Comparison of ENCODE assay signal across 8 cellular contexts in the genomic region with DNA sequence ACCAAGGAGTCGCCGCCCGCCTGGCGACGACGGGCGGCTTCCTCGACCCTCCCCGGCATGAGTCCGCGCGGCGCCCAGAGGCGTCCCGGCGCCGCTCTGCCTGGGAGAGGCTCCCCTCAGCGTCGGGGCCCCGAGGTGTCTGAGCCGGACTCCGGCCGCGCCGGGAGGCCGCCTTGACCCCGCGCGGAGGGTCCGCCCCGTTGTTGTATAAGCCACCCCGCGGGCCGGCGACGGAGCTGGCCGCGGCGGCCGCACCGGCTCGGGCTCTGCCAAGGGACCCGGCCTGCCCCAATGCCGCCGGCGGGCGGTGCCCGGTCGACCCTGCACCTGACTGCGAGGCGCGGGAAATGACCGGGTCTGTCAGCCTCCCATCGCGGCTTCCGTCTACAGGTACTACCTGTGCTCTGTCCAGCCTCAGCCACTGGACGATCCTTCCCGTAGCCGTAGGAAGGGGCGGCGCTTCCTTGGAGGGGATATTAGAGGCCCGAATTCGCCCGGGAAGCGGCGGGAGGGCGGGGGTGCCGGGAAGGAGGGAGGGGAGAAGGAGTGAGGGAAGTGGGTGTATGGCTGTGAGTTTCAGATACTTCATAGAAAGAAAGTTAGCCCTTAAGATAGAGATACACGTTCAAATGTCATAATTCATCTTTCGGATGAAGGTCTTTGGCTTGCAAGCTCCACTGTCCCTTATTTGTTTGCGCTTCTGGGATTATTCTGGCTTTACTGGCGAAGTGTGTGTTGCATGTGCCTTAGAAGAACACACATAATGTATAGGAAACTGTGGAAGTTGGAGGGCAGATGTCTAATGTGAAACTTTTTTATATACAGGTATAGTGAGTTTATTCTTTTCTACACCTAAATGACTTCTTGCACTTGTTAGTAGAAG. TPM values are rescaled to one million over a fixed set of nuclear protein-coding genes. Genes with fewer than 3 reads are reported as not detected.
DNase-seq lines count a peak whose midpoint lies in the region; ATAC-seq and TF ChIP-seq lines count a peak whose summit lies in the region.

No MANE protein-coding gene starts in this region.

- H3K9me2 ChIP-seq in MM.1S (replicated peaks; ENCODE audit: insufficient read depth, low read length), result no peaks in the 10 kb centered on the region

- peaks cover 30% of the 10 kb centered on the region for H3K4me1 Mint-ChIP-seq in activated B cell treated with CpG ODN at 0.5 μM for 24 hours

- H3K9ac ChIP-seq in MM.1S (ENCODE audit: low read length), result peak overlapping the region; percentile 80

- peaks cover 2% of the 10 kb centered on the region; the same call in 1 of the 2 replicates for H3K27me3 ChIP-seq in H7 (ENCODE audit: control insufficient read depth, insufficient read depth, low read length)
- no peaks in the 10 kb centered on the region for H3K27me3 ChIP-seq in MM.1S (replicated peaks; ENCODE audit: insufficient read depth, low read length)

- peak overlapping the region; percentile 85 for H3K4me3 ChIP-seq in H7 (ENCODE audit: insufficient read depth, low read depth, low read length)
- H3K4me3 ChIP-seq in MM.1S (ENCODE audit: low read length), result peak overlapping the region; percentile 69
- peak overlapping the region; percentile 80 for H3K4me3 ChIP-seq in choroid plexus epithelial cell (ENCODE audit: low read depth, low read length)

- H3K79me2 ChIP-seq in MM.1S (ENCODE audit: low read length), result peaks cover 47% of the 10 kb centered on the region

- CTCF ChIA-PET in activated B cell treated with CpG ODN at 0.5 μM for 24 hours (lab: Charles Lee), result interaction anchor here (0.5 kb wide), 1 partner anchor 165 kb away, joined by 4 read pairs; no protein-coding TSS in a partner anchor

- H3K4me3 Mint-ChIP-seq in activated B cell treated with CpG ODN at 0.5 μM for 24 hours, result peak overlapping the region; percentile 88

- H3K9me3 ChIP-seq in MM.1S (replicated peaks; ENCODE audit: insufficient read depth, low read length), result no peaks in the 10 kb centered on the region

- POLR2A ChIA-PET in activated B cell treated with CpG ODN at 0.5 μM for 24 hours (lab: Charles Lee), result interaction anchor here (0.8 to 1.5 kb wide), 3 partner anchors 69 to 305 kb away, joined by 3 to 11 read pairs (median 5); a partner anchor contains a TSS

- no peaks in the 10 kb centered on the region for H3K27me3 Mint-ChIP-seq in activated B cell treated with CpG ODN at 0.5 μM for 24 hours

- intact Hi-C loops in activated B cell treated with CpG ODN at 0.5 μM for 24 hours (cut with micrococcal nuclease), result loop anchor here (2.0 to 10.0 kb wide), 9 partner anchors 147 to 1286 kb away; a partner anchor contains a TSS

- H3K36me3 ChIP-seq in H7 (replicated peaks; ENCODE audit: control insufficient read depth, insufficient read depth, low read length), result no peaks in the 10 kb centered on the region
- no peaks in the 10 kb centered on the region for H3K36me3 ChIP-seq in MM.1S (replicated peaks; ENCODE audit: insufficient read depth, low read length)

- peak overlapping the region; percentile 73 for H2AFZ ChIP-seq in MM.1S (ENCODE audit: low read length)

- TF ChIP-seq CTCF in MM.1S (IDR thresholded peaks at IDR 0.05; ENCODE audit: low read length), result no peak
- TF ChIP-seq CTCF in activated B cell treated with CpG ODN at 0.5 μM for 24 hours (IDR thresholded peaks at IDR 0.05), result no peak
- no peak for TF ChIP-seq CTCF in choroid plexus epithelial cell (conservative IDR thresholded peaks at IDR 0.05; ENCODE audit: low read depth, low read length)

- no peaks in the 10 kb centered on the region for H4K20me1 ChIP-seq in MM.1S (ENCODE audit: insufficient read depth, low read length)

- peak; percentile 8 for ATAC-seq in activated B cell treated with CpG ODN at 0.5 μM for 24 hours (ENCODE audit: low read depth)

- peak overlapping the region; percentile 79 for H3K4me2 ChIP-seq in MM.1S (ENCODE audit: low read depth, low read length)

- H3F3A ChIP-seq in MM.1S (ENCODE audit: insufficient read depth, low read length), result peaks cover 20% of the 10 kb centered on the region

- H3K4me1 ChIP-seq in MM.1S (ENCODE audit: low read length), result peaks cover 18% of the 10 kb centered on the region

- H3K27ac Mint-ChIP-seq in activated B cell treated with CpG ODN at 0.5 μM for 24 hours, result peak overlapping the region; percentile 72

- no peaks in the 10 kb centered on the region for H3K36me3 Mint-ChIP-seq in activated B cell treated with CpG ODN at 0.5 μM for 24 hours (ENCODE audit: low read depth)

- H3K9me3 Mint-ChIP-seq in activated B cell treated with CpG ODN at 0.5 μM for 24 hours, result no peaks in the 10 kb centered on the region

- peak; percentile 66 for DNase-seq in GM03348 (ENCODE audit: low spot score)
- peak; percentile 87 for DNase-seq in H7
- DNase-seq in MM.1S, result peak; percentile 58
- no peak for DNase-seq in activated B cell treated with CpG ODN at 0.5 μM for 24 hours
- peak; percentile 43 for DNase-seq in choroid plexus epithelial cell (ENCODE audit: low read depth)
- DNase-seq in left kidney (ENCODE audit: low read depth, low spot score), result peak; percentile 92
- peak; percentile 8 for DNase-seq in stimulated activated CD4-positive, alpha-beta T cell treated with anti-CD3 and anti-CD28 coated beads, Interleukin-2, amount 100 ng/mL, for 4 hours (ENCODE audit: low read depth)
- DNase-seq in medulla oblongata (ENCODE audit: extremely low spot score), result no peak

- H3K27ac ChIP-seq in MM.1S (ENCODE audit: low read length), result peak overlapping the region; percentile 82

RNA-seq across cellular contexts. Expression of a gene that starts 0.6 kb away (rescaled TPM):
- 21.8 and 24.5 TPM in 2 replicates for total RNA-seq in H7 (2014; rRNA removed; shearing (Covaris generic))
- 6.0 and 8.0 TPM in 2 replicates for total RNA-seq in activated B cell treated with CpG ODN at 0.5 μM for 24 hours

Comparison
In these comparisons a context has a peak if more than half of its experiments do, and no peak if none do; other contexts are left out.
1. DNase-seq: peak in GM03348 (single experiment), H7 (single experiment), MM.1S (single experiment), choroid plexus epithelial cell (single experiment), left kidney (single experiment) and stimulated activated CD4-positive, alpha-beta T cell treated with anti-CD3 and anti-CD28 coated beads, Interleukin-2, amount 100 ng/mL, for 4 hours (single experiment); none in activated B cell treated with CpG ODN at 0.5 μM for 24 hours (single experiment) and medulla oblongata (single experiment).
2. Peak in every context shown above with its lines, with median percentiles within 50 percentile points of each other: H3K4me3 ChIP-seq.